Comparison of ENCODE assay signal across 12 cellular contexts in genomic region chr2:106596844-106597243, GRCh38.
DNase-seq lines count a peak whose midpoint lies in the region; ATAC-seq and TF ChIP-seq lines count a peak whose summit lies in the region.
"Had no signal": no experiment of that assay in that cellular context is flagged by ENCODE, and none has a peak within 500 bp of the region (broad histone marks: within the 10 kb centered on the region; RNA-seq: fewer than 3 reads in every experiment).

No MANE protein-coding gene starts in this region.

- CTCF ChIA-PET in MCF 10A (lab: Yijun Ruan, JAX): interaction anchor here (1.1 kb wide), 1 partner anchor 15 kb away, joined by 6 read pairs; no protein-coding TSS in a partner anchor

- no peaks in the 10 kb centered on the region for H3K36me3 Mint-ChIP-seq in MCF 10A (ENCODE audit: insufficient read depth, unreplicated experiment)
- H3K36me3 Mint-ChIP-seq in nephron progenitor cell (ENCODE audit: low read depth): no peaks in the 10 kb centered on the region

- no peak overlapping the region for H3K27ac ChIP-seq in HL-60 (replicated peaks)

- POLR2A ChIA-PET in MCF 10A (lab: Yijun Ruan, JAX): no interaction called here

- DNase-seq in ELR (ENCODE audit: low read depth) (peak; percentile 13), HL-60 (ENCODE audit: low read depth in 1 of 2, low spot score in 1 of 2) (no peak), MCF 10A (ENCODE audit: unreplicated experiment) (no peak), nephron progenitor cell (no peak), KG1 (lab: John Stamatoyannopoulos, UW) (no peak), NCI-H446 (lab: John Stamatoyannopoulos, UW) (no peak)
- DNase-seq: activated T-cell treated with anti-CD3 and anti-CD28 coated beads, Interleukin-2, amount 50 U/mL, for 24 hours; cortex of kidney; NCI-H2029 had no signal

- intact Hi-C loops in MCF 10A (cut with micrococcal nuclease): no loop called here

- peak; percentile 39 for TF ChIP-seq CTCF in HL-60 (IDR thresholded peaks at IDR 0.05; ENCODE audit: insufficient read depth, low read length)
- peak; percentile 23 for TF ChIP-seq CTCF in MCF 10A (IDR thresholded peaks at IDR 0.05; ENCODE audit: unreplicated experiment)
- peak; percentile 47 for TF ChIP-seq CTCF in nephron progenitor cell (IDR thresholded peaks at IDR 0.05)

- no peak overlapping the region for H3K4me3 ChIP-seq in HL-60 (replicated peaks; ENCODE audit: insufficient read depth, low read length)

- H3K27me3 ChIP-seq in HL-60 (ENCODE audit: insufficient read depth, poor library complexity, severe bottlenecking): no peaks in the 10 kb centered on the region

- BruUV-seq in MCF 10A (replicated peaks; lab: Mats Ljungman, UMichigan): no TSS peak

- H3K27ac Mint-ChIP-seq in MCF 10A (ENCODE audit: low read depth, unreplicated experiment): no peak overlapping the region
- no peak overlapping the region for H3K27ac Mint-ChIP-seq in nephron progenitor cell
- H3K27ac Mint-ChIP-seq: activated T-cell treated with anti-CD3 and anti-CD28 coated beads, Interleukin-2, amount 50 U/mL, for 24 hours; T-helper 1 cell treated with Interleukin-12 subunit alpha and Interleukin-12 subunit beta and Interleukin-4 antibody, amounts not matched to agents 30 μg/mL and 1 μg/mL, for 36 hours had no signal

- ATAC-seq in HG03097 (IDR thresholded peaks at IDR 0.05; ENCODE audit: low FRiP score, unreplicated experiment) (no peak), GM21528 (IDR thresholded peaks at IDR 0.05; ENCODE audit: low FRiP score, unreplicated experiment) (no peak)

- H3K9me3 Mint-ChIP-seq in MCF 10A (ENCODE audit: unreplicated experiment) (no peaks in the 10 kb centered on the region), nephron progenitor cell (no peaks in the 10 kb centered on the region)
- H3K9me3 Mint-ChIP-seq: activated T-cell treated with anti-CD3 and anti-CD28 coated beads, Interleukin-2, amount 50 U/mL, for 24 hours; T-helper 1 cell treated with Interleukin-12 subunit alpha and Interleukin-12 subunit beta and Interleukin-4 antibody, amounts not matched to agents 30 μg/mL and 1 μg/mL, for 36 hours had no signal

- H3K27me3 Mint-ChIP-seq in MCF 10A (ENCODE audit: insufficient read depth, unreplicated experiment) (no peaks in the 10 kb centered on the region), nephron progenitor cell (ENCODE audit: low read depth, poor library complexity) (peaks cover 7% of the 10 kb centered on the region)

- H3K4me1 Mint-ChIP-seq in MCF 10A (ENCODE audit: insufficient read depth, unreplicated experiment) (no peaks in the 10 kb centered on the region), nephron progenitor cell (no peaks in the 10 kb centered on the region)

- no peak overlapping the region for H3K4me3 Mint-ChIP-seq in MCF 10A (ENCODE audit: unreplicated experiment)
- H3K4me3 Mint-ChIP-seq in nephron progenitor cell: no peak overlapping the region
- H3K4me3 Mint-ChIP-seq: activated T-cell treated with anti-CD3 and anti-CD28 coated beads, Interleukin-2, amount 50 U/mL, for 24 hours; T-helper 1 cell treated with Interleukin-12 subunit alpha and Interleukin-12 subunit beta and Interleukin-4 antibody, amounts not matched to agents 30 μg/mL and 1 μg/mL, for 36 hours had no signal
